In the genomic region with DNA sequence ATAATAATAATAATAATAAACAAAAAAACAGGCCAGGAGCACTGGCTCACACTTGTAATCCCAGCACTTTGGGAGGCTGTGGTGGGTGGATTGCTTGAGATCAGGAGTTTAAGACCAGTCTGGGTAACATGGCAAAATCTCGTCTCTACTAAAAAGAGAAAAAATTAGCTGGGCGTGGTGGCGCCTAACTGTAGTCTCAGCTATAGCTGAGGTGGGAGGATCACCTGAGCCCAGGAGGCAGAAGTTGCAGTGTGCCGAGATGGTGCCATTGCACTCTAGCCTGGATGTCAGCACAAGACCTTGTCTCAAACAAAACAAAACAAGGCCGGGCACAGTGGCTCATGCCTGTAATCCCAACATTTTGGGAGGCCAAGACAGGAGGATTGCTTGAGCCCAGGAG, we compare ENCODE assay signal across 34 cellular contexts. TPM values are rescaled to one million over a fixed set of nuclear protein-coding genes. Genes with fewer than 3 reads are reported as not detected.
"Had no signal": no experiment of that assay in that cellular context is flagged by ENCODE, and none has a peak within 500 bp of the region (broad histone marks: within the 10 kb centered on the region; RNA-seq: fewer than 3 reads in every experiment).

No MANE protein-coding gene starts in this region.

- DNase-seq: activated B cell treated with CpG ODN at 0.5 μM for 24 hours; activated CD4-positive, alpha-beta memory T cell treated with anti-CD3 and anti-CD28 coated beads for 36 hours; activated CD4-positive, alpha-beta T cell treated with anti-CD3 and anti-CD28 coated beads for 4 hours; activated CD4-positive, alpha-beta T cell treated with anti-CD3 and anti-CD28 coated beads, Interleukin-2, amount 10 ng/mL, durations not matched to agents 24 days and 14 days; activated CD4-positive, alpha-beta T cell treated with anti-CD3 and anti-CD28 coated beads, Interleukin-2, amount 50 U/mL, for 1 hour; activated CD4-positive, alpha-beta T cell treated with anti-CD3 and anti-CD28 coated beads, Interleukin-2, amount 50 U/mL, for 4 hours; activated CD4-positive, CD25-positive, alpha-beta regulatory T cell treated with anti-CD3 and anti-CD28 coated beads, Interleukin-2, amount 50 U/mL, for 72 hours; activated CD8-positive, alpha-beta memory T cell treated with anti-CD3 and anti-CD28 coated beads, Interleukin-2, amount 50 U/mL, for 4 hours; activated CD8-positive, alpha-beta T cell treated with anti-CD3 and anti-CD28 coated beads for 36 hours; activated effector memory CD4-positive, alpha-beta T cell treated with anti-CD3 and anti-CD28 coated beads, Interleukin-2, amount 50 U/mL, for 16 hours; activated gamma-delta T cell treated with Interleukin-2 at 50 U/mL for 16 hours; activated naive CD4-positive, alpha-beta T cell; activated naive CD4-positive, alpha-beta T cell treated with anti-CD3 and anti-CD28 coated beads for 36 hours; activated naive CD4-positive, alpha-beta T cell treated with anti-CD3 and anti-CD28 coated beads, Interleukin-2, amount 50 U/mL, for 16 hours; activated naive CD8-positive, alpha-beta T cell treated with anti-CD3 and anti-CD28 coated beads for 36 hours; activated T-cell treated with anti-CD3 and anti-CD28 coated beads for 4 hours; activated T-cell treated with anti-CD3 and anti-CD28 coated beads, Interleukin-2, amount 50 U/mL, for 1 hour; activated T-cell treated with anti-CD3 and anti-CD28 coated beads, Interleukin-2, amount 50 U/mL, for 4 hours; activated T-cell treated with anti-CD3 and anti-CD28 coated beads, Interleukin-2, amount 50 U/mL, for 72 hours; adrenal gland; amniotic stem cell; aorta; body of pancreas; brain microvascular endothelial cell; cerebellar nuclear complex; T-helper 1 cell; T-helper 2 cell; T-helper 9 cell had no signal

- H3K36me3 ChIP-seq: breast epithelium had no signal

- H3K9me3 ChIP-seq: adrenal gland, body of pancreas, breast epithelium had no signal

- H3K27me3 ChIP-seq: adrenal gland, body of pancreas, brain microvascular endothelial cell, breast epithelium had no signal

- ATAC-seq: activated CD8-positive, alpha-beta T cell treated with anti-CD3 and anti-CD28 coated beads for 36 hours; activated naive CD4-positive, alpha-beta T cell treated with anti-CD3 and anti-CD28 coated beads, Interleukin-2, amount 50 U/mL, for 72 hours; activated T-cell treated with anti-CD3 and anti-CD28 coated beads, Interleukin-2, amount 50 U/mL, for 4 hours; activated T-cell treated with anti-CD3 and anti-CD28 coated beads, Interleukin-2, amount 50 U/mL, for 72 hours; activated T-helper 17 cell treated with anti-CD3 and anti-CD28 coated beads, Interleukin-2, amount 50 U/mL, for 72 hours; body of pancreas had no signal

- H3K4me3 ChIP-seq: adrenal gland, body of pancreas, breast epithelium had no signal

- H3K27ac ChIP-seq: adrenal gland, body of pancreas, brain microvascular endothelial cell, breast epithelium, VCaP had no signal

RNA-seq across cellular contexts. Expression of a gene that starts 23.9 kb away (rescaled TPM):
- total RNA-seq: activated B cell treated with CpG ODN at 0.5 μM for 24 hours; activated CD4-positive, alpha-beta memory T cell treated with anti-CD3 and anti-CD28 coated beads for 36 hours; activated CD4-positive, alpha-beta T cell treated with anti-CD3 and anti-CD28 coated beads, Interleukin-2, amount 10 ng/mL, durations not matched to agents 24 days and 14 days; activated CD8-positive, alpha-beta memory T cell treated with anti-CD3 and anti-CD28 coated beads for 36 hours; activated CD8-positive, alpha-beta T cell treated with anti-CD3 and anti-CD28 coated beads for 36 hours; activated naive CD4-positive, alpha-beta T cell treated with anti-CD3 and anti-CD28 coated beads for 36 hours; activated naive CD4-positive, alpha-beta T cell treated with anti-CD3 and anti-CD28 coated beads, Interleukin-2, amount 50 U/mL, for 72 hours; activated naive CD8-positive, alpha-beta T cell treated with anti-CD3 and anti-CD28 coated beads for 36 hours; activated T-cell treated with anti-CD3 and anti-CD28 coated beads, Interleukin-2, amount 50 U/mL, for 4 hours; activated T-cell treated with anti-CD3 and anti-CD28 coated beads, Interleukin-2, amount 50 U/mL, for 72 hours; activated T-helper 1 cell treated with anti-CD3 and anti-CD28 coated beads, Interleukin-12 subunit alpha, Interleukin-12 subunit beta, Interleukin-2, Interleukin-4 antibody, amounts not matched to agents 30 ng/mL and 10 ng/mL and 1 ng/mL, durations not matched to agents 14 hours and 24 hours and 36 hours; body of pancreas; breast epithelium had no signal

RNA-seq across cellular contexts. Expression of a gene that starts 35.1 kb away (rescaled TPM):
- total RNA-seq: body of pancreas had no signal
